27 cellular contexts compared by ENCODE assay signal in genomic region chr15:26615188-26615926, GRCh38.
"Had no signal": no experiment of that assay in that cellular context is flagged by ENCODE, and none has a peak within 500 bp of the region (broad histone marks: within the 10 kb centered on the region; RNA-seq: fewer than 3 reads in every experiment).

No MANE protein-coding gene starts in this region.

- H3K27ac Mint-ChIP-seq: activated B cell treated with CpG ODN at 0.5 μM for 24 hours; activated CD4-positive, alpha-beta T cell treated with anti-CD3 and anti-CD28 coated beads for 36 hours; activated CD8-positive, alpha-beta memory T cell treated with anti-CD3 and anti-CD28 coated beads, Interleukin-2, amount 10 ng/mL, durations not matched to agents 7 days and 5 days; activated CD8-positive, alpha-beta T cell treated with anti-CD3 and anti-CD28 coated beads, Interleukin-2, amount 10 ng/mL, durations not matched to agents 7 days and 5 days; activated naive CD4-positive, alpha-beta T cell treated with anti-CD3 and anti-CD28 coated beads, Interleukin-2, amount 50 U/mL, for 24 hours; activated naive CD8-positive, alpha-beta T cell treated with anti-CD3 and anti-CD28 coated beads, Interleukin-2, amount 50 U/mL, for 24 hours; activated T-helper 2 cell treated with anti-CD3 and anti-CD28 coated beads, Interferon-gamma antibody, Interleukin-2, Interleukin-4, amounts not matched to agents 10 μg/mL and 5 μg/mL and 100 μg/mL, durations not matched to agents 14 hours and 24 hours and 36 hours; dendritic cell treated with granulocyte-macrophage colony-stimulating factor and Interleukin-4, amounts not matched to agents 40 ng/mL and 50 ng/mL, for 4 days; endodermal cell; mesothelial cell of epicardium; natural killer cell; neural progenitor cell; stimulated activated naive CD8-positive, alpha-beta T cell treated with anti-CD3 and anti-CD28 coated beads, Interleukin-15, Interleukin-2, amounts not matched to agents 100 ng/mL and 50 ng/mL, for 24 hours had no signal

- H3K4me1 Mint-ChIP-seq: activated B cell treated with CpG ODN at 0.5 μM for 24 hours; activated CD4-positive, alpha-beta T cell treated with anti-CD3 and anti-CD28 coated beads for 36 hours; activated CD8-positive, alpha-beta memory T cell treated with anti-CD3 and anti-CD28 coated beads, Interleukin-2, amount 10 ng/mL, durations not matched to agents 7 days and 5 days; activated naive CD4-positive, alpha-beta T cell treated with anti-CD3 and anti-CD28 coated beads, Interleukin-2, amount 50 U/mL, for 24 hours; activated naive CD8-positive, alpha-beta T cell treated with anti-CD3 and anti-CD28 coated beads, Interleukin-2, amount 50 U/mL, for 24 hours; central memory CD8-positive, alpha-beta T cell; mesothelial cell of epicardium; natural killer cell had no signal

- ATAC-seq: activated CD4-positive, alpha-beta T cell treated with anti-CD3 and anti-CD28 coated beads for 36 hours; activated CD8-positive, alpha-beta memory T cell treated with anti-CD3 and anti-CD28 coated beads, Interleukin-2, amount 10 ng/mL, durations not matched to agents 7 days and 5 days; activated CD8-positive, alpha-beta T cell treated with anti-CD3 and anti-CD28 coated beads, Interleukin-2, amount 10 ng/mL, durations not matched to agents 7 days and 5 days; activated naive CD8-positive, alpha-beta T cell treated with anti-CD3 and anti-CD28 coated beads, Interleukin-2, amount 50 U/mL, for 24 hours; esophagus mucosa; natural killer cell had no signal

- H3K36me3 ChIP-seq: neural progenitor cell, thoracic aorta, uterus had no signal

- DNase-seq: activated B cell treated with CpG ODN at 0.5 μM for 24 hours; activated CD4-positive, alpha-beta T cell treated with anti-CD3 and anti-CD28 coated beads for 36 hours; activated CD8-positive, alpha-beta memory T cell treated with anti-CD3 and anti-CD28 coated beads, Interleukin-2, amount 10 ng/mL, durations not matched to agents 7 days and 5 days; activated CD8-positive, alpha-beta T cell treated with anti-CD3 and anti-CD28 coated beads, Interleukin-2, amount 10 ng/mL, durations not matched to agents 7 days and 5 days; activated naive CD8-positive, alpha-beta T cell treated with anti-CD3 and anti-CD28 coated beads, Interleukin-2, amount 50 U/mL, for 24 hours; activated T-cell treated with anti-CD3 and anti-CD28 coated beads, Interleukin-2, amount 50 U/mL, for 48 hours; endodermal cell; foreskin fibroblast; head of caudate nucleus; hippocampal formation; kidney glomerular epithelial cell; natural killer cell; right cardiac atrium; stimulated activated CD4-positive, alpha-beta T cell treated with anti-CD3 and anti-CD28 coated beads, Interleukin-2, amount 100 ng/mL, for 48 hours; T-helper 2 cell; trophoblast cell; uterus had no signal

- FAIRE-seq: bronchial epithelial cell had no signal

- H2AFZ ChIP-seq: neural progenitor cell had no signal

- H3K4me2 ChIP-seq: neural progenitor cell had no signal

- H3K27me3 Mint-ChIP-seq: activated B cell treated with CpG ODN at 0.5 μM for 24 hours; activated CD4-positive, alpha-beta T cell treated with anti-CD3 and anti-CD28 coated beads for 36 hours; activated CD8-positive, alpha-beta memory T cell treated with anti-CD3 and anti-CD28 coated beads, Interleukin-2, amount 10 ng/mL, durations not matched to agents 7 days and 5 days; activated naive CD4-positive, alpha-beta T cell treated with anti-CD3 and anti-CD28 coated beads, Interleukin-2, amount 50 U/mL, for 24 hours; activated naive CD8-positive, alpha-beta T cell treated with anti-CD3 and anti-CD28 coated beads, Interleukin-2, amount 50 U/mL, for 24 hours; central memory CD8-positive, alpha-beta T cell; dendritic cell treated with granulocyte-macrophage colony-stimulating factor and Interleukin-4, amounts not matched to agents 40 ng/mL and 50 ng/mL, for 4 days; stimulated activated naive CD8-positive, alpha-beta T cell treated with anti-CD3 and anti-CD28 coated beads, Interleukin-15, Interleukin-2, amounts not matched to agents 100 ng/mL and 50 ng/mL, for 24 hours had no signal

- H3K27me3 ChIP-seq: neural progenitor cell, uterus had no signal

- H3K4me3 ChIP-seq: neural progenitor cell, thoracic aorta, uterus had no signal

- H3K4me3 Mint-ChIP-seq: activated B cell treated with CpG ODN at 0.5 μM for 24 hours; activated CD4-positive, alpha-beta T cell treated with anti-CD3 and anti-CD28 coated beads for 36 hours; activated CD8-positive, alpha-beta memory T cell treated with anti-CD3 and anti-CD28 coated beads, Interleukin-2, amount 10 ng/mL, durations not matched to agents 7 days and 5 days; activated CD8-positive, alpha-beta T cell treated with anti-CD3 and anti-CD28 coated beads, Interleukin-2, amount 10 ng/mL, durations not matched to agents 7 days and 5 days; activated naive CD4-positive, alpha-beta T cell treated with anti-CD3 and anti-CD28 coated beads, Interleukin-2, amount 50 U/mL, for 24 hours; activated naive CD8-positive, alpha-beta T cell treated with anti-CD3 and anti-CD28 coated beads, Interleukin-2, amount 50 U/mL, for 24 hours; central memory CD8-positive, alpha-beta T cell; dendritic cell treated with granulocyte-macrophage colony-stimulating factor and Interleukin-4, amounts not matched to agents 40 ng/mL and 50 ng/mL, for 4 days; endodermal cell; mesothelial cell of epicardium; natural killer cell; neural progenitor cell; stimulated activated naive CD8-positive, alpha-beta T cell treated with anti-CD3 and anti-CD28 coated beads, Interleukin-15, Interleukin-2, amounts not matched to agents 100 ng/mL and 50 ng/mL, for 24 hours had no signal

- H3K36me3 Mint-ChIP-seq: activated CD8-positive, alpha-beta memory T cell treated with anti-CD3 and anti-CD28 coated beads, Interleukin-2, amount 10 ng/mL, durations not matched to agents 7 days and 5 days; activated naive CD4-positive, alpha-beta T cell treated with anti-CD3 and anti-CD28 coated beads, Interleukin-2, amount 50 U/mL, for 24 hours had no signal

- H3K27ac ChIP-seq: neural progenitor cell, thoracic aorta, uterus had no signal

- H3K4me1 ChIP-seq: uterus had no signal
